In genomic region chr3:138072816-138073215, GRCh38 we compare ENCODE assay signal across 1 cellular context.
TF ChIP-seq lines count a peak whose summit lies in the region.

No MANE protein-coding gene starts in this region.

TF ChIP-seq in HCT116, 20 proteins besides CTCF, POLR2A, EP300 and RAD21:
- no peak for TF ChIP-seq ZNF274 (IDR thresholded peaks at IDR 0.05; ENCODE audit: low read depth, low read length)
- no peak for TF ChIP-seq ZFX (IDR thresholded peaks at IDR 0.05)
- TF ChIP-seq CBX3 (IDR thresholded peaks at IDR 0.05; ENCODE audit: low read depth): no peak
- TF ChIP-seq ATF3 (IDR thresholded peaks at IDR 0.05): no peak
- TF ChIP-seq SIN3A (IDR thresholded peaks at IDR 0.05; ENCODE audit: low read depth): no peak
- no peak for TF ChIP-seq JUND (IDR thresholded peaks at IDR 0.05)
- TF ChIP-seq MAX (IDR thresholded peaks at IDR 0.05): no peak
- no peak for TF ChIP-seq SRF (IDR thresholded peaks at IDR 0.05; ENCODE audit: low read depth)
